ENCODE assay signal across 6 cellular contexts in genomic region chr16:88759245-88759975, GRCh38. TPM values are rescaled to one million over a fixed set of nuclear protein-coding genes. Genes with fewer than 3 reads are reported as not detected.
DNase-seq lines count a peak whose midpoint lies in the region; ATAC-seq and TF ChIP-seq lines count a peak whose summit lies in the region.

No MANE protein-coding gene starts in this region.

- no peak overlapping the region for H3K4me3 Mint-ChIP-seq in activated CD8-positive, alpha-beta T cell treated with anti-CD3 and anti-CD28 coated beads for 36 hours

- peak overlapping the region; percentile 30 for H3K27ac Mint-ChIP-seq in activated CD8-positive, alpha-beta T cell treated with anti-CD3 and anti-CD28 coated beads for 36 hours

- no peaks in the 10 kb centered on the region for H3K9me3 Mint-ChIP-seq in activated CD8-positive, alpha-beta T cell treated with anti-CD3 and anti-CD28 coated beads for 36 hours

- no peaks in the 10 kb centered on the region for H3K27me3 Mint-ChIP-seq in activated CD8-positive, alpha-beta T cell treated with anti-CD3 and anti-CD28 coated beads for 36 hours

- POLR2A ChIA-PET in activated CD8-positive, alpha-beta T cell treated with anti-CD3 and anti-CD28 coated beads for 36 hours (lab: Charles Lee): interaction anchor here (1.0 kb wide), 1 partner anchor 12 kb away, joined by 3 read pairs; no protein-coding TSS in a partner anchor

- H3K4me3 ChIP-seq in H7 (ENCODE audit: insufficient read depth, low read depth, low read length): no peak overlapping the region
- H3K4me3 ChIP-seq in mucosa of descending colon: no peak overlapping the region

- H3K4me1 Mint-ChIP-seq in activated CD8-positive, alpha-beta T cell treated with anti-CD3 and anti-CD28 coated beads for 36 hours (ENCODE audit: low read depth): peaks cover 15% of the 10 kb centered on the region

- no peaks in the 10 kb centered on the region for H3K9me3 ChIP-seq in mucosa of descending colon

- H3K36me3 ChIP-seq in H7 (replicated peaks; ENCODE audit: control insufficient read depth, insufficient read depth, low read length) (no peaks in the 10 kb centered on the region), mucosa of descending colon (ENCODE audit: low read depth) (no peaks in the 10 kb centered on the region)

- no peaks in the 10 kb centered on the region for H3K27me3 ChIP-seq in H7 (ENCODE audit: control insufficient read depth, insufficient read depth, low read length)

- DNase-seq in H7 (peak; percentile 94), mucosa of descending colon (peak; percentile 76 to 88 (median 85)), COLO829 (ENCODE audit: low spot score) (no peak), AG20443 (ENCODE audit: low spot score) (no peak)
- peak; percentile 38 for DNase-seq in activated CD8-positive, alpha-beta T cell treated with anti-CD3 and anti-CD28 coated beads for 36 hours

- TF ChIP-seq CTCF in activated CD8-positive, alpha-beta T cell treated with anti-CD3 and anti-CD28 coated beads for 36 hours (IDR thresholded peaks at IDR 0.05): no peak
- no peak for TF ChIP-seq CTCF in mucosa of descending colon (IDR thresholded peaks at IDR 0.05)

- CTCF ChIA-PET in activated CD8-positive, alpha-beta T cell treated with anti-CD3 and anti-CD28 coated beads for 36 hours (lab: Charles Lee): interaction anchor here (1.2 to 1.6 kb wide), 2 partner anchors 13 to 22 kb away, joined by 5 to 6 read pairs; no protein-coding TSS in a partner anchor

- peaks cover 51% of the 10 kb centered on the region for H3K4me1 ChIP-seq in mucosa of descending colon (ENCODE audit: low read depth)

- peaks cover 2% of the 10 kb centered on the region for H3K36me3 Mint-ChIP-seq in activated CD8-positive, alpha-beta T cell treated with anti-CD3 and anti-CD28 coated beads for 36 hours (ENCODE audit: low read depth)

- intact Hi-C loops in activated CD8-positive, alpha-beta T cell treated with anti-CD3 and anti-CD28 coated beads for 36 hours (cut with micrococcal nuclease): no loop called here
- intact Hi-C loops in mucosa of descending colon (cut with DNase I, micrococcal nuclease): no loop called here

- peak; percentile 50 for ATAC-seq in activated CD8-positive, alpha-beta T cell treated with anti-CD3 and anti-CD28 coated beads for 36 hours
- ATAC-seq in mucosa of descending colon (peak; percentile 67), HG03108 (IDR thresholded peaks at IDR 0.05; ENCODE audit: unreplicated experiment) (no peak)

RNA-seq across cellular contexts. Expression of gene PIEZO1, which starts 25.6 kb away (rescaled TPM):
- 60.0 and 86.8 TPM in 2 replicates for total RNA-seq in H7 (2014; rRNA removed; shearing (Covaris generic))
- 10 to 100 TPM; 87.7 to 91.8 TPM for total RNA-seq in activated CD8-positive, alpha-beta T cell treated with anti-CD3 and anti-CD28 coated beads for 36 hours
- 100 to 1,000 TPM in 2 of 3 donors, 10 to 100 TPM in 1; 71.4 to 218 (median 129) TPM for total RNA-seq in mucosa of descending colon

RNA-seq across cellular contexts. Expression of gene CDT1, which starts 44.2 kb away (rescaled TPM):
- 120 and 176 TPM in 2 replicates for total RNA-seq in H7 (2014; rRNA removed; shearing (Covaris generic))
- 100 to 1,000 TPM; 180 to 182 TPM for total RNA-seq in activated CD8-positive, alpha-beta T cell treated with anti-CD3 and anti-CD28 coated beads for 36 hours
- total RNA-seq in mucosa of descending colon: 10 to 100 TPM in 1 of 3 donors, 1 to 10 TPM in 2; 2.9 to 20.9 (median 7.6) TPM

RNA-seq across cellular contexts. Expression of gene APRT, which starts 52.3 kb away (rescaled TPM):
- total RNA-seq in H7 (2014; rRNA removed; shearing (Covaris generic)): 526 and 633 TPM in 2 replicates
- 100 to 1,000 TPM; 236 to 240 TPM for total RNA-seq in activated CD8-positive, alpha-beta T cell treated with anti-CD3 and anti-CD28 coated beads for 36 hours
- total RNA-seq in mucosa of descending colon: 100 to 1,000 TPM in 2 of 3 donors, 10 to 100 TPM in 1; 76.5 to 185 (median 113) TPM

RNA-seq across cellular contexts. Expression of gene CTU2, which starts 53.1 kb away (rescaled TPM):
- 33.1 and 38.4 TPM in 2 replicates for total RNA-seq in H7 (2014; rRNA removed; shearing (Covaris generic))
- total RNA-seq in activated CD8-positive, alpha-beta T cell treated with anti-CD3 and anti-CD28 coated beads for 36 hours: 10 to 100 TPM; 37.1 to 37.8 TPM
- 10 to 100 TPM in 2 of 3 donors, 1 to 10 TPM in 1; 9.6 to 16.1 (median 13.6) TPM for total RNA-seq in mucosa of descending colon

RNA-seq across cellular contexts. Expression of gene RNF166, which starts 53.2 kb away (rescaled TPM):
- total RNA-seq in H7 (2014; rRNA removed; shearing (Covaris generic)): 44.6 and 45.3 TPM in 2 replicates
- total RNA-seq in activated CD8-positive, alpha-beta T cell treated with anti-CD3 and anti-CD28 coated beads for 36 hours: 10 to 100 TPM; 80.7 to 82.4 TPM
- 10 to 100 TPM in 2 of 3 donors, 1 to 10 TPM in 1; 9.5 to 22.8 (median 15.1) TPM for total RNA-seq in mucosa of descending colon

Comparison
In these comparisons a context has a peak if more than half of its experiments do, and no peak if none do; other contexts are left out.
1. DNase-seq: peak in H7 (single experiment), activated CD8-positive, alpha-beta T cell treated with anti-CD3 and anti-CD28 coated beads for 36 hours (single experiment) and mucosa of descending colon (3 of 3); none in COLO829 (single experiment) and AG20443 (single experiment).